2 cellular contexts compared by ENCODE assay signal in the genomic region with DNA sequence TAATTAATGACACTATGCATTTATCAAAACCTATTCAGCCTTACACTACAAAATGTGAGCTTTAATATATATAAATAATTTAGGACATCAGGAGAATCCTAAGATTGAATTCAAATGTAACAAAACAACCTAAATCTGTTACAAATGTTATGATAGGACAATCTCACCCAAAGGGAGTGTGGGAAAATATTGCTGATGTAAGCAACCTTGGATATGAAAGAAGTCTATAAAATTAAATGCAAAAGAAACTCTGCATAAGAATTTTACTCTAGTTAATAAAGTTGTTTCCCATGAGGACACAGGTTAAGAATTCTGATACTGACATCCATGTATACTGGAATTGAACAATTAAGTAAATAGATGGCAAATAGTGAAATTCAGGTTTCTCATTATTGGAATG.
TF ChIP-seq lines count a peak whose summit lies in the region.

No MANE protein-coding gene starts in this region.

TF ChIP-seq in HepG2, 621 proteins besides CTCF, POLR2A, EP300 and RAD21 (continued from another document):
- no peak for TF ChIP-seq ZNF713 (CRISPR knock-in tag; IDR thresholded peaks at IDR 0.05)

TF ChIP-seq in K562, 482 proteins besides CTCF, POLR2A, EP300 and RAD21 (continued from another document):
- peak; percentile 59 for TF ChIP-seq MAFK (IDR thresholded peaks at IDR 0.05; ENCODE audit: low read length)
TF ChIP-seq in K562: peak in this region for 3.
